In the genomic region with DNA sequence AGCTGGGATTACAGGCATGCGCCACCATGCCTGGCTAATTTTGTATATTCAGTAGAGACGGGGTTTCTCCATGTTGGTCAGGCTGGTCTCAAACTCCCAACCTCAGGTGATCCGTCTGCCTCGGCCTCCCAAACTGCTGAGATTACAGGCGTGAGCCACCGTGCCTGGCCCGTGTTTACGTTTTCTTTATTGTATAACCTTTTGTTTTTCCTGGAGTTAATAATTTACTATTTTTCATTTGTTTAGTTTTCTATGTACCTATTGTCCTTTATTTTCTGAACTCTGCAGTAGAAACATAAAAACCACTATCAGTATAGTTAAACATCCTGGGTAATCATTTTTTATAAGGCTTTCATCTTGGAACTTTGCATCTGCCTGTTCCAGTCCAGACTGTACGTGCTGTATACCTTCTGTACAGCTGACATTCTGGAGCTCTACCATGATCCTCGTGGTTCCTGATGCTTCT, we compare ENCODE assay signal across 1 cellular context.
TF ChIP-seq lines count a peak whose summit lies in the region.

No MANE protein-coding gene starts in this region.

TF ChIP-seq in HepG2, 621 proteins besides CTCF, POLR2A, EP300 and RAD21 (continued from another document and continues in another):
- TF ChIP-seq, protein P1, sequence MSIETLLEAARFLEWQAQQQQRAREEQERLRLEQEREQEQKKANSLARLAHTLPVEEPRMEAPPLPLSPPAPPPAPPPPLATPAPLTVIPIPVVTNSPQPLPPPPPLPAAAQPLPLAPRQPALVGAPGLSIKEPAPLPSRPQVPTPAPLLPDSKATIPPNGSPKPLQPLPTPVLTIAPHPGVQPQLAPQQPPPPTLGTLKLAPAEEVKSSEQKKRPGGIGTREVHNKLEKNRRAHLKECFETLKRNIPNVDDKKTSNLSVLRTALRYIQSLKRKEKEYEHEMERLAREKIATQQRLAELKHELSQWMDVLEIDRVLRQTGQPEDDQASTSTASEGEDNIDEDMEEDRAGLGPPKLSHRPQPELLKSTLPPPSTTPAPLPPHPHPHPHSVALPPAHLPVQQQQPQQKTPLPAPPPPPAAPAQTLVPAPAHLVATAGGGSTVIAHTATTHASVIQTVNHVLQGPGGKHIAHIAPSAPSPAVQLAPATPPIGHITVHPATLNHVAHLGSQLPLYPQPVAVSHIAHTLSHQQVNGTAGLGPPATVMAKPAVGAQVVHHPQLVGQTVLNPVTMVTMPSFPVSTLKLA (IDR thresholded peaks at IDR 0.05), result peak; percentile 3; the same call in 1 of the 2 replicates
- TF ChIP-seq MLXIP (CRISPR knock-in tag; IDR thresholded peaks at IDR 0.05; ENCODE audit: borderline replicate concordance) (no peak), HOMEZ (CRISPR knock-in tag; IDR thresholded peaks at IDR 0.05; ENCODE audit: low read depth) (peak; percentile 35; the same call in 1 of the 2 replicates), FOXJ3 (CRISPR knock-in tag; IDR thresholded peaks at IDR 0.05; ENCODE audit: borderline replicate concordance) (peak; percentile 49; the same call in 1 of the 2 replicates), ZGPAT (CRISPR knock-in tag; IDR thresholded peaks at IDR 0.05) (peak; percentile 92), FOXK1 (CRISPR knock-in tag; IDR thresholded peaks at IDR 0.05; ENCODE audit: borderline replicate concordance, low read depth) (peak; percentile 97), TEF (CRISPR knock-in tag; IDR thresholded peaks at IDR 0.05) (0 out of 2 replicates have a peak, but pooled peaks have one; percentile 36), ZNF605 (CRISPR knock-in tag; IDR thresholded peaks at IDR 0.05) (peak; percentile 54; the same call in 1 of the 2 replicates), MLX (CRISPR knock-in tag; IDR thresholded peaks at IDR 0.05) (no peak), ZNF280D (CRISPR knock-in tag; IDR thresholded peaks at IDR 0.05) (peak; percentile 97), SNAPC2 (CRISPR knock-in tag; IDR thresholded peaks at IDR 0.05) (0 out of 2 replicates have a peak, but pooled peaks have one; percentile 38), ZFP1 (CRISPR knock-in tag; IDR thresholded peaks at IDR 0.05) (peak; percentile 66; the same call in 1 of the 2 replicates), NCOR1 (IDR thresholded peaks at IDR 0.05; ENCODE audit: borderline replicate concordance, low read length) (peak; percentile 65; the same call in 1 of the 2 replicates), MXI1 (IDR thresholded peaks at IDR 0.05; ENCODE audit: borderline replicate concordance, low read depth, low read length) (no peak), MAFF (IDR thresholded peaks at IDR 0.05; ENCODE audit: low read depth, low read length) (no peak), MIXL1 (CRISPR knock-in tag; IDR thresholded peaks at IDR 0.05) (peak; percentile 66), SMARCC2 (IDR thresholded peaks at IDR 0.05) (no peak), ZMYM2 (CRISPR knock-in tag; IDR thresholded peaks at IDR 0.05) (peak; percentile 100), PHF5A (CRISPR knock-in tag; IDR thresholded peaks at IDR 0.05; ENCODE audit: low read depth, unreplicated experiment) (peak; percentile 21), NCOA2 (CRISPR knock-in tag; IDR thresholded peaks at IDR 0.05) (peak; percentile 74), ZNF503 (CRISPR knock-in tag; IDR thresholded peaks at IDR 0.05) (no peak), GATAD2A (CRISPR knock-in tag; IDR thresholded peaks at IDR 0.05) (peak; percentile 57; the same call in 1 of the 2 replicates), ZBTB20 (CRISPR knock-in tag; IDR thresholded peaks at IDR 0.05; ENCODE audit: borderline replicate concordance, low read depth) (peak; percentile 33; the same call in 1 of the 2 replicates), ZNF878 (CRISPR knock-in tag; IDR thresholded peaks at IDR 0.05) (peak; percentile 7; the same call in 1 of the 2 replicates), MXD3 (CRISPR knock-in tag; IDR thresholded peaks at IDR 0.05) (peak; percentile 37; the same call in 1 of the 2 replicates), CENPT (CRISPR knock-in tag; IDR thresholded peaks at IDR 0.05; ENCODE audit: low read depth) (no peak), ADNP (CRISPR knock-in tag; IDR thresholded peaks at IDR 0.05) (peak; percentile 89; the same call in 1 of the 2 replicates), PHF8 (CRISPR knock-in tag; IDR thresholded peaks at IDR 0.05) (no peak), ZNF546 (CRISPR knock-in tag; conservative IDR thresholded peaks at IDR 0.05) (0 out of 2 replicates have a peak, but pooled peaks have one; percentile 25), ARNT (IDR thresholded peaks at IDR 0.05) (no peak), CBFB (CRISPR knock-in tag; IDR thresholded peaks at IDR 0.05) (no peak), ZNF430 (CRISPR knock-in tag; IDR thresholded peaks at IDR 0.05) (peak; percentile 46; the same call in 1 of the 2 replicates), ZBTB49 (CRISPR knock-in tag; IDR thresholded peaks at IDR 0.05; ENCODE audit: borderline replicate concordance) (no peak), ZNF550 (CRISPR knock-in tag; IDR thresholded peaks at IDR 0.05; ENCODE audit: borderline replicate concordance) (no peak), ZNF331 (CRISPR knock-in tag; IDR thresholded peaks at IDR 0.05) (0 out of 2 replicates have a peak, but pooled peaks have one; percentile 53)
- TF ChIP-seq, protein P2, sequence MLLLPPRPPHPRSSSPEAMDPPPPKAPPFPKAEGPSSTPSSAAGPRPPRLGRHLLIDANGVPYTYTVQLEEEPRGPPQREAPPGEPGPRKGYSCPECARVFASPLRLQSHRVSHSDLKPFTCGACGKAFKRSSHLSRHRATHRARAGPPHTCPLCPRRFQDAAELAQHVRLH (CRISPR knock-in tag; IDR thresholded peaks at IDR 0.05; ENCODE audit: borderline replicate concordance, low read depth), result peak; percentile 72; the same call in 1 of the 2 replicates
- TF ChIP-seq, protein P3, sequence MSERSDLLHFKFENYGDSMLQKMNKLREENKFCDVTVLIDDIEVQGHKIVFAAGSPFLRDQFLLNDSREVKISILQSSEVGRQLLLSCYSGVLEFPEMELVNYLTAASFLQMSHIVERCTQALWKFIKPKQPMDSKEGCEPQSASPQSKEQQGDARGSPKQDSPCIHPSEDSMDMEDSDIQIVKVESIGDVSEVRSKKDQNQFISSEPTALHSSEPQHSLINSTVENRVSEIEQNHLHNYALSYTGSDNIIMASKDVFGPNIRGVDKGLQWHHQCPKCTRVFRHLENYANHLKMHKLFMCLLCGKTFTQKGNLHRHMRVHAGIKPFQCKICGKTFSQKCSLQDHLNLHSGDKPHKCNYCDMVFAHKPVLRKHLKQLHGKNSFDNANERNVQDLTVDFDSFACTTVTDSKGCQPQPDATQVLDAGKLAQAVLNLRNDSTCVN (CRISPR knock-in tag; IDR thresholded peaks at IDR 0.05; ENCODE audit: borderline replicate concordance), result 0 out of 2 replicates have a peak, but pooled peaks have one; percentile 54
